Comparison of ENCODE assay signal across 19 cellular contexts in genomic region chr2:61335226-61335625, GRCh38.
DNase-seq lines count a peak whose midpoint lies in the region; ATAC-seq, FAIRE-seq and TF ChIP-seq lines count a peak whose summit lies in the region.
"Had no signal": no experiment of that assay in that cellular context is flagged by ENCODE, and none has a peak within 500 bp of the region (broad histone marks: within the 10 kb centered on the region; RNA-seq: fewer than 3 reads in every experiment).

No MANE protein-coding gene starts in this region.

- no peaks in the 10 kb centered on the region for H3K79me2 ChIP-seq in K562 (ENCODE audit: control insufficient read depth, insufficient read depth, low read length)

- H3K4me3 ChIP-seq in K562: no peak overlapping the region
- H3K4me3 ChIP-seq in neutrophil (ENCODE audit: low read depth in 1 of 2, low read length in 1 of 2): no peak overlapping the region
- H3K4me3 ChIP-seq in colonic mucosa: no peak overlapping the region
- H3K4me3 ChIP-seq: A549; BLaER1 treated with 17β-estradiol and CSF1 and Interleukin-3, amounts not matched to agents 10 nM and 100 nM; MG63 had no signal

- H3K9me3 Mint-ChIP-seq in activated T-cell treated with anti-CD3 and anti-CD28 coated beads, Interleukin-2, amount 50 U/mL, for 72 hours: no peaks in the 10 kb centered on the region
- H3K9me3 Mint-ChIP-seq: CD8-positive, alpha-beta memory T cell; IgD-negative memory B cell had no signal

- ATAC-seq in K562 (peak; percentile 27; the same call in 2 of the 3 replicates), HG03139 (IDR thresholded peaks at IDR 0.05; ENCODE audit: unreplicated experiment) (no peak)
- no peak for ATAC-seq in activated T-cell treated with anti-CD3 and anti-CD28 coated beads, Interleukin-2, amount 50 U/mL, for 72 hours (replicated peaks in 1 of 2)
- ATAC-seq: A549, Right ventricle myocardium inferior, SK-N-SH treated with all-trans-retinoic acid at 6 μM for 48 hours had no signal

- in situ Hi-C loops in K562 (cut with MboI): no loop called here

- H3K4me1 ChIP-seq in K562 (replicated peaks in 1 of 2; ENCODE audit: control insufficient read depth in 2 of 2, insufficient read depth in 2 of 2, low read length in 2 of 2) (no peaks in the 10 kb centered on the region), neutrophil (ENCODE audit: control insufficient read depth in 1 of 2, insufficient read depth in 1 of 2, low read depth in 1 of 2, low read length in 1 of 2) (no peaks in the 10 kb centered on the region), colonic mucosa (no peaks in the 10 kb centered on the region)

- no peak for TF ChIP-seq EP300 in K562 (IDR thresholded peaks at IDR 0.05; ENCODE audit: low read length)

- H3K27ac Mint-ChIP-seq in activated T-cell treated with anti-CD3 and anti-CD28 coated beads, Interleukin-2, amount 50 U/mL, for 72 hours: no peak overlapping the region
- H3K27ac Mint-ChIP-seq: CD8-positive, alpha-beta memory T cell; IgD-negative memory B cell had no signal

- H4K20me1 ChIP-seq in K562 (replicated peaks; ENCODE audit: control insufficient read depth, insufficient read depth, low read length): no peaks in the 10 kb centered on the region
- H4K20me1 ChIP-seq: BLaER1 treated with 17β-estradiol and CSF1 and Interleukin-3, amounts not matched to agents 10 nM and 100 nM had no signal

- no peaks in the 10 kb centered on the region for H3K27me3 Mint-ChIP-seq in activated T-cell treated with anti-CD3 and anti-CD28 coated beads, Interleukin-2, amount 50 U/mL, for 72 hours (ENCODE audit: low read depth)
- H3K27me3 Mint-ChIP-seq: CD8-positive, alpha-beta memory T cell; IgD-negative memory B cell had no signal

- H3K9ac ChIP-seq in K562 (ENCODE audit: insufficient read depth in 1 of 2, low read depth in 2 of 2, low read length in 2 of 2): no peak overlapping the region
- no peak overlapping the region for H3K9ac ChIP-seq in colonic mucosa (ENCODE audit: low read depth in 2 of 2, low read length in 2 of 2)
- H3K9ac ChIP-seq: BLaER1 treated with 17β-estradiol and CSF1 and Interleukin-3, amounts not matched to agents 10 nM and 100 nM had no signal

- 96% methylated on average over 2 of the region's 2 CpGs for WGBS in K562 (ENCODE audit: insufficient coverage, low coverage, missing lambda C conversion rate)

- H3K27me3 ChIP-seq in K562 (ENCODE audit: control insufficient read depth in 2 of 2, insufficient read depth in 2 of 2, low read length in 2 of 2): no peaks in the 10 kb centered on the region
- no peaks in the 10 kb centered on the region for H3K27me3 ChIP-seq in neutrophil
- H3K27me3 ChIP-seq in colonic mucosa: no peaks in the 10 kb centered on the region
- H3K27me3 ChIP-seq: BLaER1 treated with 17β-estradiol and CSF1 and Interleukin-3, amounts not matched to agents 10 nM and 100 nM; MG63 had no signal

- H3K9me3 ChIP-seq in K562 (replicated peaks; ENCODE audit: control insufficient read depth, insufficient read depth, low read depth, low read length) (no peaks in the 10 kb centered on the region), neutrophil (no peaks in the 10 kb centered on the region), colonic mucosa (no peaks in the 10 kb centered on the region)
- H3K9me3 ChIP-seq: A549; BLaER1 treated with 17β-estradiol and CSF1 and Interleukin-3, amounts not matched to agents 10 nM and 100 nM had no signal

- H3K9me1 ChIP-seq in K562 (ENCODE audit: control insufficient read depth, insufficient read depth, low read length): no peaks in the 10 kb centered on the region

- peak; percentile 66 for FAIRE-seq in GM12892 (lab: Jason Lieb, UNC)
- FAIRE-seq in K562 (lab: Jason Lieb, UNC): no peak

- DNase-seq in GM12892 (ENCODE audit: insufficient read length): no peak
- peak; percentile 71 for DNase-seq in MV-4-11 (lab: John Stamatoyannopoulos, UW)
- DNase-seq in K562 (ENCODE audit: extremely low read depth in 1 of 4, low spot score in 3 of 4): no peak
- DNase-seq in colonic mucosa: no peak
- DNase-seq in activated T-cell treated with anti-CD3 and anti-CD28 coated beads, Interleukin-2, amount 50 U/mL, for 72 hours: no peak
- DNase-seq: CD8-positive, alpha-beta memory T cell; HCEC 1CT; Kasumi-1; MG63; NCI-H1105 treated with DMSO at 0.1 percent for 48 hours; NCI-H1694 treated with DMSO at 0.1 percent for 48 hours; NK-92 treated with Interleukin-12 subunit alpha and Interleukin-12 subunit beta, amount 100 ng/mL, for 24 hours had no signal

- POLR2A ChIA-PET in K562 (lab: Yijun Ruan, JAX): interaction anchor here (1.1 kb wide), 1 partner anchor 9 kb away, joined by 4 read pairs; no protein-coding TSS in a partner anchor

- H3K27ac ChIP-seq in K562 (ENCODE audit: extremely low read depth, low read depth, low read length) (no peak overlapping the region), neutrophil (peak overlapping the region; percentile 26), colonic mucosa (no peak overlapping the region)
- H3K27ac ChIP-seq: A549; BLaER1 treated with 17β-estradiol and CSF1 and Interleukin-3, amounts not matched to agents 10 nM and 100 nM had no signal

- TF ChIP-seq POLR2A in GM12892 (IDR thresholded peaks at IDR 0.05; ENCODE audit: low read depth, low read length) (no peak), K562 (conservative IDR thresholded peaks at IDR 0.05) (no peak)

- TF ChIP-seq RAD21 in K562 (CRISPR knock-in tag; conservative IDR thresholded peaks at IDR 0.05 in 1 of 2, IDR thresholded peaks at IDR 0.05 in 1 of 2): no peak

- H3K36me3 ChIP-seq in K562 (ENCODE audit: control insufficient read depth, insufficient read depth, low read length) (peaks cover 78% of the 10 kb centered on the region), neutrophil (peaks cover 49% of the 10 kb centered on the region), colonic mucosa (no peaks in the 10 kb centered on the region)

- no peak overlapping the region for H3K4me3 Mint-ChIP-seq in activated T-cell treated with anti-CD3 and anti-CD28 coated beads, Interleukin-2, amount 50 U/mL, for 72 hours
- H3K4me3 Mint-ChIP-seq: CD8-positive, alpha-beta memory T cell; IgD-negative memory B cell had no signal

- no TSS peak for BruUV-seq in K562 (replicated peaks; lab: Mats Ljungman, UMichigan)

- no peak overlapping the region for H3K4me2 ChIP-seq in K562 (ENCODE audit: insufficient read depth, low read length)
- H3K4me2 ChIP-seq: A549 had no signal

- no peak for TF ChIP-seq CTCF in K562 (IDR thresholded peaks at IDR 0.05 in 2 of 3, conservative IDR thresholded peaks at IDR 0.05 in 1 of 3; ENCODE audit: insufficient read depth in 2 of 3, low read depth in 1 of 3, low read length in 3 of 3)
- TF ChIP-seq CTCF in neutrophil (IDR thresholded peaks at IDR 0.05): no peak
- no peak for TF ChIP-seq CTCF in colonic mucosa (IDR thresholded peaks at IDR 0.05)

- CTCF ChIA-PET in K562 (lab: Yijun Ruan, JAX; ENCODE audit: low intra/inter-chr PET ratio): no interaction called here

- H2AFZ ChIP-seq in K562 (ENCODE audit: low read depth, low read length): no peak overlapping the region

- peaks cover 1% of the 10 kb centered on the region for H3K4me1 Mint-ChIP-seq in activated T-cell treated with anti-CD3 and anti-CD28 coated beads, Interleukin-2, amount 50 U/mL, for 72 hours (ENCODE audit: low read depth)

- H3K36me3 Mint-ChIP-seq in activated T-cell treated with anti-CD3 and anti-CD28 coated beads, Interleukin-2, amount 50 U/mL, for 72 hours (ENCODE audit: insufficient read depth in 2 of 2): peaks cover 2 to 13% of the 10 kb centered on the region in 2 donors

- intact Hi-C loops in K562 (cut with micrococcal nuclease) (no loop called here), colonic mucosa (cut with DNase I) (no loop called here)

TF ChIP-seq in K562, 482 proteins besides CTCF, POLR2A, EP300 and RAD21:
- TF ChIP-seq KDM5B (IDR thresholded peaks at IDR 0.05; ENCODE audit: insufficient replicate concordance, low read depth, low read length) (no peak), RBBP5 (IDR thresholded peaks at IDR 0.05; ENCODE audit: borderline replicate concordance, insufficient read depth, low read length, poor library complexity, severe bottlenecking) (no peak), HMG20A (CRISPR knock-in tag; conservative IDR thresholded peaks at IDR 0.05) (no peak), ZNF277 (CRISPR knock-in tag; IDR thresholded peaks at IDR 0.05; ENCODE audit: borderline replicate concordance) (no peak), USF1 (CRISPR knock-in tag; IDR thresholded peaks at IDR 0.05) (no peak), CHCHD3 (CRISPR knock-in tag; IDR thresholded peaks at IDR 0.05) (no peak), MXI1 (IDR thresholded peaks at IDR 0.05; ENCODE audit: low read depth, low read length) (no peak), MLX (CRISPR knock-in tag; conservative IDR thresholded peaks at IDR 0.05) (no peak)
TF ChIP-seq in K562: peak in this region for 0.
